Comparison of ENCODE assay signal across 8 cellular contexts in genomic region chr1:145859491-145860159, GRCh38. TPM values are rescaled to one million over a fixed set of nuclear protein-coding genes. Genes with fewer than 3 reads are reported as not detected.
DNase-seq lines count a peak whose midpoint lies in the region; ATAC-seq and TF ChIP-seq lines count a peak whose summit lies in the region.

No MANE protein-coding gene starts in this region.

- ATAC-seq in GM19351 (IDR thresholded peaks at IDR 0.05; ENCODE audit: unreplicated experiment): peak; percentile 72
- ATAC-seq in HG03520 (IDR thresholded peaks at IDR 0.05; ENCODE audit: unreplicated experiment): peak; percentile 53
- ATAC-seq in lower lobe of right lung: peak; percentile 94 to 95

- no peaks in the 10 kb centered on the region for H3K27me3 Mint-ChIP-seq in activated CD4-positive, alpha-beta memory T cell treated with anti-CD3 and anti-CD28 coated beads for 36 hours

- TF ChIP-seq CTCF in C4-2B (conservative IDR thresholded peaks at IDR 0.05): no peak; the same call in 1 of the 2 replicates
- peak; percentile 22 for TF ChIP-seq CTCF in lower lobe of right lung (IDR thresholded peaks at IDR 0.05)

- CTCF ChIA-PET in activated CD4-positive, alpha-beta memory T cell treated with anti-CD3 and anti-CD28 coated beads for 36 hours (lab: Charles Lee): interaction anchor here (0.6 to 7.0 kb wide), 15 partner anchors 13 to 153 kb away, joined by 3 to 158 read pairs (median 4); partner anchors contain the start of genes ITGA10, LIX1L, NUDT17 and RBM8A

- peaks cover 25% of the 10 kb centered on the region for H3K36me3 ChIP-seq in lower lobe of right lung

- H3K36me3 Mint-ChIP-seq in activated CD4-positive, alpha-beta memory T cell treated with anti-CD3 and anti-CD28 coated beads for 36 hours: peaks cover 8% of the 10 kb centered on the region

- intact Hi-C loops in activated CD4-positive, alpha-beta memory T cell treated with anti-CD3 and anti-CD28 coated beads for 36 hours (cut with micrococcal nuclease): loop anchor here (1.0 to 5.0 kb wide), 7 partner anchors 26 to 177 kb away; partner anchors contain the start of genes ANKRD35, LIX1L, PEX11B and RBM8A
- intact Hi-C loops in lower lobe of right lung (cut with DNase I): no loop called here

- peak overlapping the region; percentile 71 for H3K27ac ChIP-seq in C4-2B
- peak overlapping the region; percentile 87 for H3K27ac ChIP-seq in lower lobe of right lung

- POLR2A ChIA-PET in activated CD4-positive, alpha-beta memory T cell treated with anti-CD3 and anti-CD28 coated beads for 36 hours (lab: Charles Lee): interaction anchor here (0.8 to 3.5 kb wide), 18 partner anchors 9 to 193 kb away, joined by 3 to 26 read pairs (median 9); partner anchors contain the start of genes ANKRD34A, ANKRD35, LIX1L and NUDT17

- peaks cover 15% of the 10 kb centered on the region for H3K4me1 Mint-ChIP-seq in activated CD4-positive, alpha-beta memory T cell treated with anti-CD3 and anti-CD28 coated beads for 36 hours (ENCODE audit: low read depth)

- H3K27ac Mint-ChIP-seq in activated CD4-positive, alpha-beta memory T cell treated with anti-CD3 and anti-CD28 coated beads for 36 hours: peak overlapping the region; percentile 76

- H3K27me3 ChIP-seq in lower lobe of right lung (ENCODE audit: low read depth): no peaks in the 10 kb centered on the region

- H3K4me3 ChIP-seq in lower lobe of right lung: peak overlapping the region; percentile 77

- no peaks in the 10 kb centered on the region for H3K9me3 ChIP-seq in lower lobe of right lung

- DNase-seq in NCI-H748 treated with DMSO at 0.1 percent for 48 hours (lab: John Stamatoyannopoulos, UW) (peak; percentile 87), ecto neural progenitor cell (ENCODE audit: low spot score) (peak; percentile 89), lower lobe of right lung (peak; percentile 93)
- peak; percentile 88 for DNase-seq in activated CD4-positive, alpha-beta memory T cell treated with anti-CD3 and anti-CD28 coated beads for 36 hours
- peak; percentile 60 to 64 (median 64) for DNase-seq in stimulated activated CD4-positive, alpha-beta T cell treated with anti-CD3 and anti-CD28 coated beads, TNF-alpha, amount 100 ng/mL, for 4 hours (ENCODE audit: low read depth in 3 of 3)

- peak overlapping the region; percentile 90 for H3K4me3 Mint-ChIP-seq in activated CD4-positive, alpha-beta memory T cell treated with anti-CD3 and anti-CD28 coated beads for 36 hours

- peaks cover 20% of the 10 kb centered on the region for H3K4me1 ChIP-seq in lower lobe of right lung

- no peaks in the 10 kb centered on the region for H3K9me3 Mint-ChIP-seq in activated CD4-positive, alpha-beta memory T cell treated with anti-CD3 and anti-CD28 coated beads for 36 hours

RNA-seq across cellular contexts. Expression of gene PIAS3, which starts 0.7 kb away (rescaled TPM):
- 10 to 100 TPM; 17.8 to 17.9 TPM for total RNA-seq in activated CD4-positive, alpha-beta memory T cell treated with anti-CD3 and anti-CD28 coated beads for 36 hours
- total RNA-seq in lower lobe of right lung: 27.7 TPM

RNA-seq across cellular contexts. Expression of gene NUDT17, which starts 14.2 kb away (rescaled TPM):
- 1 to 10 TPM; 2.8 to 3.8 TPM for total RNA-seq in activated CD4-positive, alpha-beta memory T cell treated with anti-CD3 and anti-CD28 coated beads for 36 hours
- total RNA-seq in lower lobe of right lung: 2.5 TPM

RNA-seq across cellular contexts. Expression of gene ANKRD35, which starts 26.0 kb away (rescaled TPM):
- total RNA-seq in activated CD4-positive, alpha-beta memory T cell treated with anti-CD3 and anti-CD28 coated beads for 36 hours: under 1 TPM; 0.24 to 0.36 TPM
- total RNA-seq in lower lobe of right lung: 1.5 TPM

RNA-seq across cellular contexts. Expression of gene POLR3C, which starts 35.6 kb away (rescaled TPM):
- 10 to 100 TPM; 27.3 to 28.9 TPM for total RNA-seq in activated CD4-positive, alpha-beta memory T cell treated with anti-CD3 and anti-CD28 coated beads for 36 hours
- total RNA-seq in lower lobe of right lung: 26.3 TPM

RNA-seq across cellular contexts. Expression of gene RNF115, which starts 35.7 kb away (rescaled TPM):
- total RNA-seq in activated CD4-positive, alpha-beta memory T cell treated with anti-CD3 and anti-CD28 coated beads for 36 hours: 10 to 100 TPM; 10.1 TPM
- total RNA-seq in lower lobe of right lung: 14.2 TPM

Comparison
In these comparisons a context has a peak if more than half of its experiments do, and no peak if none do; other contexts are left out.
1. Peak in every context shown above with its lines: DNase-seq, ATAC-seq, H3K4me3 ChIP-seq and H3K27ac ChIP-seq.